8 cellular contexts compared by ENCODE assay signal in genomic region chr3:57079221-57079831, GRCh38. TPM values are rescaled to one million over a fixed set of nuclear protein-coding genes. Genes with fewer than 3 reads are reported as not detected.
DNase-seq lines count a peak whose midpoint lies in the region; ATAC-seq and TF ChIP-seq lines count a peak whose summit lies in the region.

No MANE protein-coding gene starts in this region.

- peaks cover 61% of the 10 kb centered on the region for H3K27me3 Mint-ChIP-seq in activated naive CD8-positive, alpha-beta T cell treated with anti-CD3 and anti-CD28 coated beads, Interleukin-2, amount 10 ng/mL, durations not matched to agents 7 days and 5 days

- no peaks in the 10 kb centered on the region for H3K36me3 Mint-ChIP-seq in activated naive CD8-positive, alpha-beta T cell treated with anti-CD3 and anti-CD28 coated beads, Interleukin-2, amount 10 ng/mL, durations not matched to agents 7 days and 5 days

- TF ChIP-seq CTCF in gastrocnemius medialis (IDR thresholded peaks at IDR 0.05 in 4 of 5, conservative IDR thresholded peaks at IDR 0.05 in 1 of 5): no peak

- peaks cover 5% of the 10 kb centered on the region for H3K4me1 ChIP-seq in iPS-15b (ENCODE audit: control insufficient read depth, insufficient read depth, low read length)
- peaks cover 0 to 12% of the 10 kb centered on the region in 2 donors for H3K4me1 ChIP-seq in gastrocnemius medialis

- no peak overlapping the region for H3K4me3 Mint-ChIP-seq in activated naive CD8-positive, alpha-beta T cell treated with anti-CD3 and anti-CD28 coated beads, Interleukin-2, amount 10 ng/mL, durations not matched to agents 7 days and 5 days

- intact Hi-C loops in gastrocnemius medialis (cut with DNase I; ENCODE audit: low total_unique reads): loop anchor here (2.0 kb wide), 1 partner anchor 85 kb away; no protein-coding TSS in a partner anchor

- H3K9me3 Mint-ChIP-seq in activated naive CD8-positive, alpha-beta T cell treated with anti-CD3 and anti-CD28 coated beads, Interleukin-2, amount 10 ng/mL, durations not matched to agents 7 days and 5 days: no peaks in the 10 kb centered on the region

- H3K36me3 ChIP-seq in iPS-15b (ENCODE audit: control insufficient read depth, insufficient read depth, low read length): no peaks in the 10 kb centered on the region
- H3K36me3 ChIP-seq in gastrocnemius medialis: no peaks in the 10 kb centered on the region

- ATAC-seq in activated naive CD8-positive, alpha-beta T cell treated with anti-CD3 and anti-CD28 coated beads, Interleukin-2, amount 10 ng/mL, durations not matched to agents 7 days and 5 days (ENCODE audit: low read depth): peak; percentile 20
- ATAC-seq in gastrocnemius medialis: peak in 1 of 2 donors; percentile 41

- no peak overlapping the region for H3K27ac ChIP-seq in gastrocnemius medialis

- POLR2A ChIA-PET in activated naive CD8-positive, alpha-beta T cell treated with anti-CD3 and anti-CD28 coated beads, Interleukin-2, amount 10 ng/mL, durations not matched to agents 7 days and 5 days (lab: Charles Lee): no interaction called here

- H3K4me1 Mint-ChIP-seq in activated naive CD8-positive, alpha-beta T cell treated with anti-CD3 and anti-CD28 coated beads, Interleukin-2, amount 10 ng/mL, durations not matched to agents 7 days and 5 days: peaks cover 3% of the 10 kb centered on the region

- H3K9me3 ChIP-seq in iPS-15b (ENCODE audit: control insufficient read depth, insufficient read depth, low read length) (no peaks in the 10 kb centered on the region), gastrocnemius medialis (no peaks in the 10 kb centered on the region)

- peak overlapping the region; percentile 56 for H3K4me3 ChIP-seq in Jurkat, Clone E6-1 (ENCODE audit: low read length)
- peak overlapping the region; percentile 87 for H3K4me3 ChIP-seq in iPS-15b (ENCODE audit: low read depth, low read length)
- H3K4me3 ChIP-seq in gastrocnemius medialis: peak overlapping the region; percentile 60 to 83 (median 68)

- peaks cover 21% of the 10 kb centered on the region for H3K27me3 ChIP-seq in iPS-15b (ENCODE audit: control insufficient read depth, insufficient read depth, low read length)
- H3K27me3 ChIP-seq in gastrocnemius medialis: peaks cover 9 to 24% (median 14%) of the 10 kb centered on the region in 3 donors

- H3K9ac ChIP-seq in iPS-15b (ENCODE audit: low read depth, low read length): peak overlapping the region; percentile 75

- no peak overlapping the region for H3K27ac Mint-ChIP-seq in activated naive CD8-positive, alpha-beta T cell treated with anti-CD3 and anti-CD28 coated beads, Interleukin-2, amount 10 ng/mL, durations not matched to agents 7 days and 5 days

- DNase-seq in ELR (ENCODE audit: low read depth) (peak; percentile 44), gastrocnemius medialis (no peak), NCI-H1105 (lab: John Stamatoyannopoulos, UW) (no peak), cortex of kidney (lab: John Stamatoyannopoulos, UW) (no peak)
- DNase-seq in Jurkat, Clone E6-1 (ENCODE audit: low read depth, low spot score): no peak
- no peak for DNase-seq in activated naive CD8-positive, alpha-beta T cell treated with anti-CD3 and anti-CD28 coated beads, Interleukin-2, amount 10 ng/mL, durations not matched to agents 7 days and 5 days
- no peak for DNase-seq in effector CD8-positive, alpha-beta T cell (lab: John Stamatoyannopoulos, UW)

- in situ Hi-C loops in gastrocnemius medialis (cut with MboI; ENCODE audit: low sequenced_read_pairs in 4 of 4): no loop called here

- TF ChIP-seq POLR2A in gastrocnemius medialis (IDR thresholded peaks at IDR 0.05): no peak

RNA-seq across cellular contexts. Expression of gene SPATA12, which starts 18.9 kb away (rescaled TPM):
- polyA plus RNA-seq in Jurkat, Clone E6-1 (2012; ENCODE audit: insufficient read depth, insufficient read length): not detected
- not detected for total RNA-seq in activated naive CD8-positive, alpha-beta T cell treated with anti-CD3 and anti-CD28 coated beads, Interleukin-2, amount 10 ng/mL, durations not matched to agents 7 days and 5 days
- total RNA-seq in gastrocnemius medialis: not detected
